ENCODE assay signal across 14 cellular contexts in genomic region chr5:71653119-71653518, GRCh38.
DNase-seq lines count a peak whose midpoint lies in the region; ATAC-seq and TF ChIP-seq lines count a peak whose summit lies in the region.
"Had no signal": no experiment of that assay in that cellular context is flagged by ENCODE, and none has a peak within 500 bp of the region (broad histone marks: within the 10 kb centered on the region; RNA-seq: fewer than 3 reads in every experiment).

No MANE protein-coding gene starts in this region.

- TF ChIP-seq CTCF in endothelial cell (IDR thresholded peaks at IDR 0.05; ENCODE audit: unreplicated experiment) (no peak), progenitor cell of endocrine pancreas (IDR thresholded peaks at IDR 0.05; ENCODE audit: unreplicated experiment) (no peak), adrenal gland (IDR thresholded peaks at IDR 0.05) (no peak)

- no peak for ATAC-seq in GM18909 (IDR thresholded peaks at IDR 0.05; ENCODE audit: poor library complexity, unreplicated experiment)

- no peaks in the 10 kb centered on the region for H3K4me1 ChIP-seq in adrenal gland (replicated peaks in 1 of 2)

- DNase-seq in ELF-1 (ENCODE audit: low read depth, low spot score) (peak; percentile 13), NCI-H1694 treated with DMSO at 0.1 percent for 48 hours (lab: John Stamatoyannopoulos, UW) (peak; percentile 78), endothelial cell (ENCODE audit: low spot score) (no peak), progenitor cell of endocrine pancreas (ENCODE audit: low spot score, unreplicated experiment) (no peak), retina (no peak), adrenal gland (no peak), caudate nucleus (lab: John Stamatoyannopoulos, UW) (no peak)
- DNase-seq: amniotic stem cell; HFFc6; IMR-90; stimulated activated CD4-positive, alpha-beta T cell treated with anti-CD3 and anti-CD28 coated beads, Interleukin-1b, Interleukin-23, amount 100 ng/mL, for 48 hours; stimulated activated naive CD4-positive, alpha-beta T cell treated with Interleukin-2 at 50 U/mL for 16 hours had no signal

- intact Hi-C loops in adrenal gland (cut with DNase I), result no loop called here

- H3K9me3 Mint-ChIP-seq in endothelial cell (ENCODE audit: unreplicated experiment) (no peaks in the 10 kb centered on the region), progenitor cell of endocrine pancreas (ENCODE audit: low read depth) (no peaks in the 10 kb centered on the region)
- H3K9me3 Mint-ChIP-seq: HFFc6, neural crest cell had no signal

- no peaks in the 10 kb centered on the region for H3K27me3 ChIP-seq in adrenal gland

- H3K4me3 Mint-ChIP-seq in endothelial cell (ENCODE audit: unreplicated experiment), result peak overlapping the region; percentile 35
- H3K4me3 Mint-ChIP-seq in progenitor cell of endocrine pancreas (ENCODE audit: low read depth), result no peak overlapping the region
- H3K4me3 Mint-ChIP-seq: HFFc6, neural crest cell had no signal

- 60 to 70% (median 63%) methylated on average over 6 of the region's 6 CpGs for WGBS in adrenal gland, 4 donors

- H3K36me3 ChIP-seq in adrenal gland (replicated peaks in 1 of 2), result peaks cover 0 to 43% of the 10 kb centered on the region in 2 donors

- H3K27me3 Mint-ChIP-seq in endothelial cell (ENCODE audit: unreplicated experiment), result no peaks in the 10 kb centered on the region
- H3K27me3 Mint-ChIP-seq in progenitor cell of endocrine pancreas, result peaks cover under 1% of the 10 kb centered on the region

- H3K36me3 Mint-ChIP-seq in endothelial cell (ENCODE audit: low read depth, unreplicated experiment) (peaks cover 29% of the 10 kb centered on the region), progenitor cell of endocrine pancreas (ENCODE audit: insufficient read depth) (peaks cover 47% of the 10 kb centered on the region)

- no peak overlapping the region for H3K27ac Mint-ChIP-seq in endothelial cell (ENCODE audit: unreplicated experiment)
- H3K27ac Mint-ChIP-seq in progenitor cell of endocrine pancreas, result peak overlapping the region; percentile 87
- H3K27ac Mint-ChIP-seq: HFFc6 had no signal

- no peak overlapping the region for H3K27ac ChIP-seq in adrenal gland
- no peak overlapping the region for H3K27ac ChIP-seq in caudate nucleus (ENCODE audit: low read depth, low read length)

- no peaks in the 10 kb centered on the region for H3K9me3 ChIP-seq in adrenal gland (replicated peaks in 1 of 3)

- TF ChIP-seq POLR2A in adrenal gland (IDR thresholded peaks at IDR 0.05), result no peak

- H3K4me3 ChIP-seq in adrenal gland, result no peak overlapping the region

- H3K4me1 Mint-ChIP-seq in endothelial cell (ENCODE audit: unreplicated experiment), result no peaks in the 10 kb centered on the region
- H3K4me1 Mint-ChIP-seq in progenitor cell of endocrine pancreas (ENCODE audit: low read depth), result peaks cover 29% of the 10 kb centered on the region

Comparison
In these comparisons a context has a peak if more than half of its experiments do, and no peak if none do; other contexts are left out.
1. DNase-seq: peak in ELF-1 (single experiment) and NCI-H1694 treated with DMSO at 0.1 percent for 48 hours (single experiment); none in endothelial cell (single experiment), progenitor cell of endocrine pancreas (single experiment), retina (single experiment), adrenal gland (0 of 7) and caudate nucleus (0 of 61).